In the genomic region with DNA sequence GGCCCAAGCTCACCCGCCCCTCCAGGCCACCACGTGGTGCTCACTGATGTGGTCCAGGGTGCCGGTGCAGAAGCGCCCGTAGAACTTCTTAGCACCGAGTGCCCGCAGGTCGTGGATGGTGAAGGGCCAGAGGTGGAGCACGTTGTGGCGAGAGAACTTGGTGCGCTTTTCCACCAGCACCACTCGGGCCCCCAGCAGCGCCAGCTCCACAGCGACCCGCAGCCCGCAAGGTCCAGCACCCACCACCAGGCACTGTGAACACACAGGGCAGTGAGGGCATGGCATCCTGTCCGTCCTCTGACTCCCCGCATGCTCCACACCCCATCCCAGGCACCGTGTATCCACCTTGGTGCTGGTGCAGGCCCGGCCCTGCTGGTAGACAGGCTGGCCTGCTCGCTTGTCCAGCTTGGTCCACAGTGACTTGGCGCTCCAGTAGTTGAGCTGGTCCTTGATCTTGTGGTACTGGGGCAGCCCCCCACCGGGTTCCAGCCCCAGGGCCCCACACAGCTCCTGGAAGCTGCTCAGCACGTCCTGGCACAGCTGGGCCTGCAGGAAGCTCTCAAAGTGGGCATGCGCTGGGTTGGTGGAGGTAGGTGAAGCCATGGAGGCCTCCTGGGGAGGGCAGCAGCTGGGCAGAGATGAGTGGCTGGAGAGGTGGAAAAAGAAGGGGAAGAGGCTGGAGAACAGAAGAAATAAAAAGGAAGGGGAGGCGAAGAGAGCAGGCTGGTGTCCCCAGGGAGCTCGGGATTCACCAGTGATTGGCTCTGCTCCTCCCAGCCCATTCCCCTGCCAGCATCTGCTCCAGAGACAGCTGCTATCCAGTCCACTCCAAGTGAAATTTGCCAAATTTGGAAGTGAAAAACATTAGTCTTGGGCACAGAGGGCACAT, we compare ENCODE assay signal across 8 cellular contexts. TPM values are rescaled to one million over a fixed set of nuclear protein-coding genes. Genes with fewer than 3 reads are reported as not detected.
DNase-seq lines count a peak whose midpoint lies in the region; ATAC-seq and TF ChIP-seq lines count a peak whose summit lies in the region.

No MANE protein-coding gene starts in this region.

- peaks cover 26% of the 10 kb centered on the region for H3K36me3 ChIP-seq in GM06990 (ENCODE audit: control insufficient read depth, insufficient read depth, low read length)

- intact Hi-C loops in dendritic cell treated with granulocyte-macrophage colony-stimulating factor and Interleukin-4, amounts not matched to agents 40 ng/mL and 50 ng/mL, for 4 days (cut with micrococcal nuclease): loop anchor here (2.0 kb wide), 2 partner anchors 13 to 29 kb away; partner anchors contain the start of genes PPIL6, SMPD2 and ZBTB24
- intact Hi-C loops in left colon (cut with DNase I, micrococcal nuclease): no loop called here

- no peaks in the 10 kb centered on the region for H3K27me3 ChIP-seq in GM06990 (replicated peaks; ENCODE audit: control insufficient read depth, insufficient read depth, low read length)

- TF ChIP-seq CTCF in GM06990 (IDR thresholded peaks at IDR 0.05; ENCODE audit: insufficient read depth, low read length, poor library complexity, severe bottlenecking) (no peak), osteocyte (IDR thresholded peaks at IDR 0.05) (no peak)

- no peak for ATAC-seq in GM19328 (IDR thresholded peaks at IDR 0.05; ENCODE audit: unreplicated experiment)
- no peak for ATAC-seq in HG02870 (IDR thresholded peaks at IDR 0.05; ENCODE audit: unreplicated experiment)
- ATAC-seq in left colon: no peak
- ATAC-seq in GM19351 (IDR thresholded peaks at IDR 0.05; ENCODE audit: unreplicated experiment): no peak

- no peaks in the 10 kb centered on the region for H3K27me3 Mint-ChIP-seq in dendritic cell treated with granulocyte-macrophage colony-stimulating factor and Interleukin-4, amounts not matched to agents 40 ng/mL and 50 ng/mL, for 4 days
- H3K27me3 Mint-ChIP-seq in osteocyte (ENCODE audit: unreplicated experiment): no peaks in the 10 kb centered on the region

- H3K4me1 Mint-ChIP-seq in dendritic cell treated with granulocyte-macrophage colony-stimulating factor and Interleukin-4, amounts not matched to agents 40 ng/mL and 50 ng/mL, for 4 days (ENCODE audit: low read depth): peaks cover 80% of the 10 kb centered on the region
- H3K4me1 Mint-ChIP-seq in osteocyte (ENCODE audit: unreplicated experiment): peaks cover 20% of the 10 kb centered on the region

- no peak for DNase-seq in GM06990 (ENCODE audit: extremely low read depth, insufficient read length)
- DNase-seq in NCI-H2107 treated with DMSO at 0.1 percent for 48 hours (lab: John Stamatoyannopoulos, UW; ENCODE audit: unreplicated experiment): peak; percentile 90
- peak; percentile 83 for DNase-seq in osteocyte (ENCODE audit: extremely low spot score, unreplicated experiment)
- DNase-seq in left colon: no peak

- peak overlapping the region; percentile 96 for H3K4me3 Mint-ChIP-seq in dendritic cell treated with granulocyte-macrophage colony-stimulating factor and Interleukin-4, amounts not matched to agents 40 ng/mL and 50 ng/mL, for 4 days
- H3K4me3 Mint-ChIP-seq in osteocyte (ENCODE audit: unreplicated experiment): peak overlapping the region; percentile 92

- peak overlapping the region; percentile 95 for H3K27ac Mint-ChIP-seq in dendritic cell treated with granulocyte-macrophage colony-stimulating factor and Interleukin-4, amounts not matched to agents 40 ng/mL and 50 ng/mL, for 4 days
- peak overlapping the region; percentile 73 for H3K27ac Mint-ChIP-seq in osteocyte (ENCODE audit: unreplicated experiment)

- peak overlapping the region; percentile 93 for H3K4me3 ChIP-seq in GM06990 (replicated peaks; ENCODE audit: low read depth, low read length)

- no peaks in the 10 kb centered on the region for H3K9me3 Mint-ChIP-seq in dendritic cell treated with granulocyte-macrophage colony-stimulating factor and Interleukin-4, amounts not matched to agents 40 ng/mL and 50 ng/mL, for 4 days
- H3K9me3 Mint-ChIP-seq in osteocyte (ENCODE audit: unreplicated experiment): no peaks in the 10 kb centered on the region

- H3K36me3 Mint-ChIP-seq in dendritic cell treated with granulocyte-macrophage colony-stimulating factor and Interleukin-4, amounts not matched to agents 40 ng/mL and 50 ng/mL, for 4 days (ENCODE audit: low read depth): peaks cover 68% of the 10 kb centered on the region
- H3K36me3 Mint-ChIP-seq in osteocyte (ENCODE audit: unreplicated experiment): no peaks in the 10 kb centered on the region

RNA-seq across cellular contexts. Expression of gene MICAL1, which starts 1.7 kb away (rescaled TPM):
- 53.6 and 59.5 TPM in 2 replicates for total RNA-seq in osteocyte
- 10 to 100 TPM; 62.7 to 63.9 TPM for total RNA-seq in left colon

RNA-seq across cellular contexts. Expression of gene SMPD2, which starts 13.3 kb away (rescaled TPM):
- total RNA-seq in osteocyte (9.8 and 10.1 TPM in 2 replicates), left colon (10 to 100 TPM; 17.8 to 23.8 TPM)

RNA-seq across cellular contexts. Expression of gene PPIL6, which starts 13.4 kb away (rescaled TPM):
- total RNA-seq in osteocyte (1.9 and 2.2 TPM in 2 replicates), left colon (1 to 10 TPM in 1 of 2 donors, under 1 TPM in 1; 0.58 to 2.0 TPM)

RNA-seq across cellular contexts. Expression of gene ZBTB24, which starts 29.2 kb away (rescaled TPM):
- 6.2 and 6.7 TPM in 2 replicates for total RNA-seq in osteocyte
- total RNA-seq in left colon: 1 to 10 TPM; 6.6 to 6.7 TPM

Comparison
In these comparisons a context has a peak if more than half of its experiments do, and no peak if none do; other contexts are left out.
1. DNase-seq: peak in NCI-H2107 treated with DMSO at 0.1 percent for 48 hours (single experiment) and osteocyte (single experiment); none in GM06990 (single experiment) and left colon (0 of 2).